8 cellular contexts compared by ENCODE assay signal in the genomic region with DNA sequence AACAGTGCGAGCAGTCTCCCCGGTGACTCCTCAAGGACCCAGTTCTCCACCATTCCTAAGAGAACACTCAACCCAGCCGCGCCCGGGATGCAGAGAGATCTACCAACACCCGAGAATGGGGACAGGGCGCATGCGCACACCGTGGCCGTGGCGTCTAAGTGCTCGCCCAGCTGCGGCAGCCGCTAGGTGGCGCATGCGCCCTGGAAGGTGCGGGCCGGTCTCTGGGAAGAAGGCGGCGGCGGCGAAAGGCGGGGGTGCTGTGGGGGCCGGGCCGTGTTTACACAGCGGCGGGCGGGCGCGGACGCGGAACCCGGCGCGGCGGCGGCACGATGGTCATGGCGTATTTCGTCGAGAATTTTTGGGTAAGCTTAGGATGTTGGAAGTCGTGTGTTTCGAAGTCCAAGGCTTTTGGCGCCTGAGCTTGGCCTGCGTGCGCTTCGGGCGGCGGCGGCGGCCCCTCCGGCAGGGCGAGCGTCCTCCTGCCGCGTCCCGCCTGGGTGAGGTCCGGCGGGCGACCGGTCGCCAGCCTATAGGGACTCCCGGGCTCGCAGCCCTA. TPM values are rescaled to one million over a fixed set of nuclear protein-coding genes. Genes with fewer than 3 reads are reported as not detected.
DNase-seq lines count a peak whose midpoint lies in the region; ATAC-seq lines count a peak whose summit lies in the region.

A gene with protein sequence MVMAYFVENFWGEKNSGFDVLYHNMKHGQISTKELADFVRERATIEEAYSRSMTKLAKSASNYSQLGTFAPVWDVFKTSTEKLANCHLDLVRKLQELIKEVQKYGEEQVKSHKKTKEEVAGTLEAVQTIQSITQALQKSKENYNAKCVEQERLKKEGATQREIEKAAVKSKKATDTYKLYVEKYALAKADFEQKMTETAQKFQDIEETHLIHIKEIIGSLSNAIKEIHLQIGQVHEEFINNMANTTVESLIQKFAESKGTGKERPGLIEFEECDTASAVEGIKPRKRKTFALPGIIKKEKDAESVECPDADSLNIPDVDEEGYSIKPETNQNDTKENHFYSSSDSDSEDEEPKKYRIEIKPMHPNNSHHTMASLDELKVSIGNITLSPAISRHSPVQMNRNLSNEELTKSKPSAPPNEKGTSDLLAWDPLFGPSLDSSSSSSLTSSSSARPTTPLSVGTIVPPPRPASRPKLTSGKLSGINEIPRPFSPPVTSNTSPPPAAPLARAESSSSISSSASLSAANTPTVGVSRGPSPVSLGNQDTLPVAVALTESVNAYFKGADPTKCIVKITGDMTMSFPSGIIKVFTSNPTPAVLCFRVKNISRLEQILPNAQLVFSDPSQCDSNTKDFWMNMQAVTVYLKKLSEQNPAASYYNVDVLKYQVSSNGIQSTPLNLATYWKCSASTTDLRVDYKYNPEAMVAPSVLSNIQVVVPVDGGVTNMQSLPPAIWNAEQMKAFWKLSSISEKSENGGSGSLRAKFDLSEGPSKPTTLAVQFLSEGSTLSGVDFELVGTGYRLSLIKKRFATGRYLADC (plus strand): TSS at position 274 of the 556 bp plus-strand sequence. CDS start 56 bp downstream, at position 330.

- DNase-seq in C1 segment of cervical spinal cord (lab: John Stamatoyannopoulos, UW) (peak; percentile 67 to 97 (median 92)), NCI-H526 treated with DMSO at 0.1 percent for 48 hours (lab: John Stamatoyannopoulos, UW) (peak; percentile 78), dedifferentiated amniotic fluid mesenchymal stem cell (ENCODE audit: extremely low spot score) (peak; percentile 97), left lobe of liver (ENCODE audit: low spot score) (peak; percentile 99)
- DNase-seq in activated CD4-positive, alpha-beta T cell treated with anti-CD3 and anti-CD28 coated beads, Interleukin-2, amount 50 U/mL, for 1 hour: peak; percentile 97
- peak; percentile 97 to 98 for DNase-seq in stimulated activated CD4-positive, alpha-beta T cell treated with anti-CD3 and anti-CD28 coated beads, Interleukin-2, amount 100 ng/mL, for 24 hours

- ATAC-seq in GM19328 (IDR thresholded peaks at IDR 0.05; ENCODE audit: unreplicated experiment) (peak; percentile 86), HG03469 (IDR thresholded peaks at IDR 0.05; ENCODE audit: unreplicated experiment) (peak; percentile 78), left lobe of liver (peak; percentile 94)

RNA-seq across cellular contexts. Expression of the gene that starts here (rescaled TPM):
- 9.4 TPM for total RNA-seq in left lobe of liver

Comparison
In these comparisons a context has a peak if more than half of its experiments do, and no peak if none do; other contexts are left out.
1. Peak in every context shown above with its lines: DNase-seq and ATAC-seq.